ENCODE assay signal across 11 cellular contexts in genomic region chr6:159463440-159463839, GRCh38.
DNase-seq lines count a peak whose midpoint lies in the region; ATAC-seq and TF ChIP-seq lines count a peak whose summit lies in the region.
"Had no signal": no experiment of that assay in that cellular context is flagged by ENCODE, and none has a peak within 500 bp of the region (broad histone marks: within the 10 kb centered on the region; RNA-seq: fewer than 3 reads in every experiment).

No MANE protein-coding gene starts in this region.

- H3K9ac ChIP-seq in IMR-90 (ENCODE audit: low read depth, low read length), result no peak overlapping the region

- no peaks in the 10 kb centered on the region for H4K20me1 ChIP-seq in IMR-90 (ENCODE audit: insufficient read depth, low read length)

- no peaks in the 10 kb centered on the region for H3K9me3 Mint-ChIP-seq in Calu3 (ENCODE audit: low read depth, unreplicated experiment)

- TF ChIP-seq CTCF in Calu3 (IDR thresholded peaks at IDR 0.05; ENCODE audit: unreplicated experiment) (peak; percentile 13), IMR-90 (conservative IDR thresholded peaks at IDR 0.05; ENCODE audit: low read depth, low read length) (peak; percentile 35), WERI-Rb-1 (IDR thresholded peaks at IDR 0.05; ENCODE audit: low read depth, low read length) (0 out of 2 replicates have a peak, but pooled peaks have one; percentile 8)

- H3K79me1 ChIP-seq in IMR-90 (ENCODE audit: low read depth in 1 of 2, low read length in 2 of 2), result no peaks in the 10 kb centered on the region

- H3K4me3 Mint-ChIP-seq in Calu3 (ENCODE audit: low read depth, unreplicated experiment), result no peak overlapping the region

- no peak overlapping the region for H4K91ac ChIP-seq in IMR-90 (ENCODE audit: insufficient read depth, low read depth, low read length)

- H3K18ac ChIP-seq in IMR-90 (ENCODE audit: low read depth, low read length), result no peak overlapping the region

- CTCF ChIA-PET in Calu3 (lab: Charles Lee), result interaction anchor here (0.9 to 1.6 kb wide), 2 partner anchors 211 to 289 kb away, joined by 7 to 10 read pairs; no protein-coding TSS in a partner anchor
- CTCF ChIA-PET in IMR-90 (lab: Yijun Ruan, JAX), result interaction anchor here (0.6 to 1.4 kb wide), 2 partner anchors 60 to 289 kb away, joined by 3 to 6 read pairs; no protein-coding TSS in a partner anchor

- POLR2A ChIA-PET in IMR-90 (lab: Charles Lee; ENCODE audit: unreplicated experiment), result no interaction called here

- H2AFZ ChIP-seq in IMR-90 (replicated peaks; ENCODE audit: low read length, poor library complexity), result no peak overlapping the region

- in situ Hi-C loops in IMR-90 (cut with MboI; ENCODE audit: low sequenced_read_pairs), result no loop called here

- DNase-seq in Calu3 (no peak), IMR-90 (peak; percentile 10), WERI-Rb-1 (no peak), left kidney (ENCODE audit: low read depth, low spot score) (peak; percentile 50), SKM-1 (lab: John Stamatoyannopoulos, UW; ENCODE audit: unreplicated experiment) (no peak)
- DNase-seq: caudate nucleus, kidney glomerular epithelial cell, NCI-H69 had no signal

- H2BK20ac ChIP-seq in IMR-90 (ENCODE audit: low read depth, low read length), result no peak overlapping the region

- no peak overlapping the region for H3K23ac ChIP-seq in IMR-90 (ENCODE audit: low read depth, low read length)

- no peak overlapping the region for H2BK120ac ChIP-seq in IMR-90 (ENCODE audit: low read depth, low read length)

- H4K5ac ChIP-seq in IMR-90 (ENCODE audit: low read depth, low read length), result no peak overlapping the region

- H3K36me3 ChIP-seq in IMR-90 (ENCODE audit: control insufficient read depth, insufficient read depth, low read length) (no peaks in the 10 kb centered on the region), WERI-Rb-1 (no peaks in the 10 kb centered on the region)

- H3K27ac ChIP-seq in IMR-90 (ENCODE audit: insufficient read depth, low read length), result no peak overlapping the region
- no peak overlapping the region for H3K27ac ChIP-seq in WERI-Rb-1

- TF ChIP-seq RAD21 in IMR-90 (IDR thresholded peaks at IDR 0.05; ENCODE audit: low read length), result peak; percentile 27; the same call in 1 of the 2 replicates

- H3K9me3 ChIP-seq in IMR-90 (ENCODE audit: control insufficient read depth, insufficient read depth, low read length) (no peaks in the 10 kb centered on the region), WERI-Rb-1 (ENCODE audit: severe bottlenecking) (no peaks in the 10 kb centered on the region)

- no peak for TF ChIP-seq POLR2A in IMR-90 (IDR thresholded peaks at IDR 0.05; ENCODE audit: low read depth, low read length)

- no peak overlapping the region for H3K4ac ChIP-seq in IMR-90 (ENCODE audit: low read depth, low read length)

- H4K8ac ChIP-seq in IMR-90 (ENCODE audit: low read depth in 2 of 2, low read length in 2 of 2), result no peak overlapping the region

- H3K9me1 ChIP-seq in IMR-90 (ENCODE audit: insufficient read depth, low read length), result no peaks in the 10 kb centered on the region

- dilution Hi-C loops in IMR-90 (cut with HindIII; ENCODE audit: low sequenced_read_pairs, unreplicated experiment), result no loop called here

- no peaks in the 10 kb centered on the region for H3K27me3 ChIP-seq in IMR-90 (ENCODE audit: control insufficient read depth, insufficient read depth, low read length)
- H3K27me3 ChIP-seq in WERI-Rb-1 (ENCODE audit: insufficient read depth, low read depth, severe bottlenecking), result peaks cover 82% of the 10 kb centered on the region

- H3K4me2 ChIP-seq in IMR-90 (ENCODE audit: low read depth, low read length), result no peak overlapping the region

- H2BK15ac ChIP-seq in IMR-90 (ENCODE audit: low read depth, low read length), result no peak overlapping the region

- H3K4me3 ChIP-seq in IMR-90 (ENCODE audit: insufficient read depth, low read depth, low read length) (no peak overlapping the region), WERI-Rb-1 (ENCODE audit: low read depth, low read length) (no peak overlapping the region)

- H2AK5ac ChIP-seq in IMR-90 (ENCODE audit: low read depth, low read length), result no peak overlapping the region

- H3K36me3 Mint-ChIP-seq in Calu3 (ENCODE audit: insufficient read depth, unreplicated experiment), result no peaks in the 10 kb centered on the region

- H3K4me1 ChIP-seq in IMR-90 (ENCODE audit: control insufficient read depth, insufficient read depth, low read length), result no peaks in the 10 kb centered on the region

- no peak overlapping the region for H3K14ac ChIP-seq in IMR-90 (replicated peaks; ENCODE audit: low read depth, low read length)

- intact Hi-C loops in Calu3 (cut with micrococcal nuclease; ENCODE audit: unreplicated experiment) (loop anchor here (5.0 to 10.0 kb wide), 3 partner anchors 189 to 291 kb away; no protein-coding TSS in a partner anchor), IMR-90 (cut with micrococcal nuclease) (loop anchor here (1.0 kb wide), 1 partner anchor 191 kb away; no protein-coding TSS in a partner anchor)

- H3K56ac ChIP-seq in IMR-90 (ENCODE audit: extremely low read depth, insufficient read depth, low read length), result no peak overlapping the region

- no peak overlapping the region for H2BK5ac ChIP-seq in IMR-90 (ENCODE audit: low read depth, low read length, poor library complexity, severe bottlenecking)

- H3K4me1 Mint-ChIP-seq in Calu3 (ENCODE audit: low read depth, unreplicated experiment), result no peaks in the 10 kb centered on the region

- BruUV-seq in Calu3 (replicated peaks; lab: Mats Ljungman, UMichigan) (no TSS peak), IMR-90 (replicated peaks; lab: Mats Ljungman, UMichigan) (no TSS peak)

- no CpG with 5 or more reads among the region's 9 CpGs for WGBS in IMR-90 (ENCODE audit: extremely low coverage in 2 of 2, insufficient read length in 1 of 2), 2 experiments

- H3K27me3 Mint-ChIP-seq in Calu3 (ENCODE audit: unreplicated experiment), result peaks cover 19% of the 10 kb centered on the region

- no peak overlapping the region for H2AK9ac ChIP-seq in IMR-90 (replicated peaks; ENCODE audit: low read depth, low read length, poor library complexity)

- ATAC-seq in IMR-90 (ENCODE audit: low read depth) (no peak), GM18868 (IDR thresholded peaks at IDR 0.05; ENCODE audit: unreplicated experiment) (no peak), HG03097 (IDR thresholded peaks at IDR 0.05; ENCODE audit: low FRiP score, unreplicated experiment) (no peak), HG02852 (IDR thresholded peaks at IDR 0.05; ENCODE audit: unreplicated experiment) (no peak)

- no peak overlapping the region for H3K27ac Mint-ChIP-seq in Calu3 (ENCODE audit: unreplicated experiment)

TF ChIP-seq in IMR-90, 13 proteins besides CTCF, POLR2A, EP300 and RAD21:
- TF ChIP-seq RFX5 (IDR thresholded peaks at IDR 0.05; ENCODE audit: low read depth, low read length) (no peak), SMC3 (IDR thresholded peaks at IDR 0.05; ENCODE audit: low read depth, low read length) (peak; percentile 24; the same call in 1 of the 2 replicates)

Comparison
In these comparisons a context has a peak if more than half of its experiments do, and no peak if none do; other contexts are left out.
1. DNase-seq: peak in IMR-90 (single experiment) and left kidney (single experiment); none in Calu3 (single experiment), WERI-Rb-1 (single experiment) and SKM-1 (single experiment).
2. Peak in every context shown above with its lines, with median percentiles within 50 percentile points of each other: CTCF ChIP-seq.